17 cellular contexts compared by ENCODE assay signal in the genomic region with DNA sequence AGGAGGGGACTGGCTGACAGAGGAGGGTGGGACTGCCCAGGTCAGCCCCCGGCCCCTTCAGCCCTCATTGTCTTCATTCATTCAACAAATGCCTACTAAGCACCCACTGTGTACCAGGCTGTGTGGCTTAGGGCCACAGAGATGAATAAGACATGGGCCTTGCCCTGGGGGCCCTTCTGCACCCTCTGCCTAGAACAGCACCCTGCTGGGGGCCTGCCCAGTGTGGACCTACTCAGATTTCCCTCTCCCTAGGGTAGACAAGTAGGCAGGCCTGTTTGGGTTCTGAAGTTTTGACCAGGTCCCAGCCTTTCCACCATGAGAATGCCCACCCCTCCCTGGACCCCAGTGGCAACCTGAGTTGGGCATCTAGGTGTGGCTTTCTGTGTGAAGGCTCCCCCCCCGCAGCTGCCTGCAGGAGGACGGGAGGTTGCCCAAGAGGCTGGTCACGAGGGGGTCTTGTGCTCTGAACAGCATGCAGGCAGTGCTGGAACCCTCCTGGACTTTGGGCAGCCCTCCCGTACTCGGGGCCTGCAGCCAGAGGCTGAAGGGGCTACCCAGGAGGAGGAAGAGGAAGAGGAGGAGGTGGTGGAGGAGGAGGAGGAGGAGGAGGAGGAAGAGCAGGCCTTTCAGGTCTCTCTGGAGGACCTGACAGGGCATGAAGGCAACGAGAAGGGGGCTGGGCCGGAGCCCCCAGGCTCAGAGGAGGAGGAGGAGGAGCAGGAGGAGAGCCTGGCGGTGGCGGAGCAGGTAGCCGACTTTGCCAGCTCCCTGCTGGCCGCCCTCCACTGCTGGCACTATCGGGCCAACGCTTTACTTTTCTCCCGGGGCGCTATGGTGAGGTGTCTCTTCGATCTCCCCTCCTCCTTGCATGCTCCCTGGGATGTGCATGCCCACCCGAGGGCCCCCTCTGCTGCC. TPM values are rescaled to one million over a fixed set of nuclear protein-coding genes. Genes with fewer than 3 reads are reported as not detected.
DNase-seq lines count a peak whose midpoint lies in the region; ATAC-seq, FAIRE-seq and TF ChIP-seq lines count a peak whose summit lies in the region.
"Had no signal": no experiment of that assay in that cellular context is flagged by ENCODE, and none has a peak within 500 bp of the region (broad histone marks: within the 10 kb centered on the region; RNA-seq: fewer than 3 reads in every experiment).

No MANE protein-coding gene starts in this region.

- H3K36me3 ChIP-seq in HEK293 (ENCODE audit: control insufficient read depth in 2 of 2, insufficient read depth in 1 of 2, low read length in 2 of 2), result peaks cover 11 to 81% of the 10 kb centered on the region in 2 experiments
- H3K36me3 ChIP-seq in right lobe of liver, result peaks cover 0 to 44% (median 18%) of the 10 kb centered on the region in 4 donors
- peaks cover 76% of the 10 kb centered on the region for H3K36me3 ChIP-seq in suprapubic skin

- POLR2A ChIA-PET in HEK293 (lab: Yijun Ruan, JAX), result no interaction called here

- FAIRE-seq in GM12891 (lab: Jason Lieb, UNC), result no peak
- FAIRE-seq: RCC 7860 had no signal

- ATAC-seq in right lobe of liver (no peak), sciatic nerve (no peak)

- H3K4me1 ChIP-seq in HEK293 (ENCODE audit: control insufficient read depth, insufficient read depth, low read length) (no peaks in the 10 kb centered on the region), right lobe of liver (peaks cover 0 to 9% (median 4%) of the 10 kb centered on the region in 4 donors), suprapubic skin (peaks cover 17% of the 10 kb centered on the region)
- H3K4me1 ChIP-seq: testis had no signal

- no peak overlapping the region for H3K27ac ChIP-seq in HEK293 (ENCODE audit: extremely low read depth, low read depth, low read length)
- H3K27ac ChIP-seq in right lobe of liver, result no peak overlapping the region
- peak overlapping the region; percentile 9 for H3K27ac ChIP-seq in suprapubic skin
- H3K27ac ChIP-seq: SK-N-MC, testis, VCaP had no signal

- H3K9me3 ChIP-seq in HEK293 (ENCODE audit: control insufficient read depth, insufficient read depth, low read depth, low read length) (no peaks in the 10 kb centered on the region), right lobe of liver (no peaks in the 10 kb centered on the region), suprapubic skin (no peaks in the 10 kb centered on the region)
- H3K9me3 ChIP-seq: testis had no signal

- TF ChIP-seq POLR2A in right lobe of liver (IDR thresholded peaks at IDR 0.05) (no peak), suprapubic skin (IDR thresholded peaks at IDR 0.05) (no peak), GM12891 (IDR thresholded peaks at IDR 0.05; ENCODE audit: low read depth, low read length) (no peak)

- TF ChIP-seq EP300 in suprapubic skin (IDR thresholded peaks at IDR 0.05), result no peak

- peak; percentile 30 for DNase-seq in cerebellum (ENCODE audit: low spot score)
- peak in 2 of 3 donors; percentile 10 to 50 for DNase-seq in right lobe of liver
- DNase-seq in suprapubic skin (ENCODE audit: low spot score in 2 of 2), result no peak
- no peak for DNase-seq in sciatic nerve (ENCODE audit: low spot score)
- no peak for DNase-seq in DMS114 treated with DMSO at 0.1 percent for 48 hours (lab: John Stamatoyannopoulos, UW; ENCODE audit: unreplicated experiment)
- no peak for DNase-seq in GM12891 (ENCODE audit: insufficient read length, low spot score)
- no peak for DNase-seq in ureter (ENCODE audit: low spot score)
- DNase-seq: activated gamma-delta T cell; foreskin melanocyte; HCEC 1CT; stimulated activated CD4-positive, alpha-beta T cell treated with anti-CD3 and anti-CD28 coated beads, Interleukin-12 subunit alpha, Interleukin-12 subunit beta, amount 100 ng/mL, for 4 hours; T-helper 2 cell; testis had no signal

- H3K4me3 ChIP-seq in HEK293 (ENCODE audit: low read depth, low read length) (no peak overlapping the region), right lobe of liver (no peak overlapping the region), suprapubic skin (no peak overlapping the region)
- H3K4me3 ChIP-seq: SK-N-MC, testis had no signal

- WGBS in right lobe of liver (ENCODE audit: insufficient coverage, low coverage, low lambda C conversion rate, missing lambda C conversion rate), result 61% methylated on average over 3 of the region's 18 CpGs
- whole genome bisulfite sequencing in suprapubic skin, result 42% methylated on average over 17 of the region's 18 CpGs

- CTCF ChIA-PET in HEK293 (lab: Yijun Ruan, JAX), result interaction anchor here (0.7 to 1.0 kb wide), 3 partner anchors 22 to 33 kb away, joined by 3 read pairs; no protein-coding TSS in a partner anchor

- intact Hi-C loops in right lobe of liver (cut with DNase I), result no loop called here
- intact Hi-C loops in sciatic nerve (cut with DNase I), result no loop called here

- H3K27me3 ChIP-seq in right lobe of liver (no peaks in the 10 kb centered on the region), suprapubic skin (no peaks in the 10 kb centered on the region)
- H3K27me3 ChIP-seq: testis had no signal

- TF ChIP-seq CTCF in HEK293 (tag by site-specific recombination; IDR thresholded peaks at IDR 0.05) (no peak), right lobe of liver (IDR thresholded peaks at IDR 0.05) (no peak), suprapubic skin (IDR thresholded peaks at IDR 0.05) (no peak)

TF ChIP-seq in HEK293, 187 proteins besides CTCF, POLR2A, EP300 and RAD21 (continues in another document):
- TF ChIP-seq ZNF777 (tag by site-specific recombination; IDR thresholded peaks at IDR 0.05; ENCODE audit: borderline replicate concordance), result no peak
- TF ChIP-seq KLF16 (tag by site-specific recombination; IDR thresholded peaks at IDR 0.05), result no peak
- TF ChIP-seq KLF9 (tag by site-specific recombination; IDR thresholded peaks at IDR 0.05; ENCODE audit: low read depth), result no peak
- TF ChIP-seq, protein P1, sequence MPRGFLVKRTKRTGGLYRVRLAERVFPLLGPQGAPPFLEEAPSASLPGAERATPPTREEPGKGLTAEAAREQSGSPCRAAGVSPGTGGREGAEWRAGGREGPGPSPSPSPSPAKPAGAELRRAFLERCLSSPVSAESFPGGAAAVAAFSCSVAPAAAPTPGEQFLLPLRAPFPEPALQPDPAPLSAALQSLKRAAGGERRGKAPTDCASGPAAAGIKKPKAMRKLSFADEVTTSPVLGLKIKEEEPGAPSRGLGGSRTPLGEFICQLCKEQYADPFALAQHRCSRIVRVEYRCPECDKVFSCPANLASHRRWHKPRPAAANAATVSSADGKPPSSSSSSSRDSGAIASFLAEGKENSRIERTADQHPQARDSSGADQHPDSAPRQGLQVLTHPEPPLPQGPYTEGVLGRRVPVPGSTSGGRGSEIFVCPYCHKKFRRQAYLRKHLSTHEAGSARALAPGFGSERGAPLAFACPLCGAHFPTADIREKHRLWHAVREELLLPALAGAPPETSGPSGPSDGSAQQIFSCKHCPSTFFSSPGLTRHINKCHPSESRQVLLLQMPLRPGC (tag by site-specific recombination; IDR thresholded peaks at IDR 0.05), result no peak
- TF ChIP-seq, protein P2, sequence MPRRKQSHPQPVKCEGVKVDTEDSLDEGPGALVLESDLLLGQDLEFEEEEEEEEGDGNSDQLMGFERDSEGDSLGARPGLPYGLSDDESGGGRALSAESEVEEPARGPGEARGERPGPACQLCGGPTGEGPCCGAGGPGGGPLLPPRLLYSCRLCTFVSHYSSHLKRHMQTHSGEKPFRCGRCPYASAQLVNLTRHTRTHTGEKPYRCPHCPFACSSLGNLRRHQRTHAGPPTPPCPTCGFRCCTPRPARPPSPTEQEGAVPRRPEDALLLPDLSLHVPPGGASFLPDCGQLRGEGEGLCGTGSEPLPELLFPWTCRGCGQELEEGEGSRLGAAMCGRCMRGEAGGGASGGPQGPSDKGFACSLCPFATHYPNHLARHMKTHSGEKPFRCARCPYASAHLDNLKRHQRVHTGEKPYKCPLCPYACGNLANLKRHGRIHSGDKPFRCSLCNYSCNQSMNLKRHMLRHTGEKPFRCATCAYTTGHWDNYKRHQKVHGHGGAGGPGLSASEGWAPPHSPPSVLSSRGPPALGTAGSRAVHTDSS (tag by site-specific recombination; IDR thresholded peaks at IDR 0.05), result peak; percentile 65
- TF ChIP-seq YY1 (tag by site-specific recombination; IDR thresholded peaks at IDR 0.05), result no peak

TF ChIP-seq in GM12891, 5 proteins besides CTCF, POLR2A, EP300 and RAD21:
- TF ChIP-seq TAF1 (IDR thresholded peaks at IDR 0.05; ENCODE audit: low read depth, low read length), result no peak
- TF ChIP-seq PAX5 (IDR thresholded peaks at IDR 0.05; ENCODE audit: insufficient read depth, low read length, severe bottlenecking), result no peak
- TF ChIP-seq POU2F2 (IDR thresholded peaks at IDR 0.05; ENCODE audit: low read depth, low read length), result no peak
- no peak for TF ChIP-seq SPI1 (IDR thresholded peaks at IDR 0.05; ENCODE audit: low read depth, low read length)
- no peak for TF ChIP-seq POLR2AphosphoS5 (IDR thresholded peaks at IDR 0.05; ENCODE audit: low read depth, low read length)

RNA-seq across cellular contexts. Expression of a gene that starts 33.4 kb away (rescaled TPM):
- total RNA-seq in cerebellum (5.9 TPM), right lobe of liver (10 to 100 TPM; 25.4 to 49.1 (median 28.0) TPM), suprapubic skin (100 to 1,000 TPM in 1 of 4 donors, 10 to 100 TPM in 3; 60.4 to 140 (median 96.5) TPM), sciatic nerve (101 TPM), ureter (111 TPM)
- 0.37 TPM for polyA plus RNA-seq in GM12891 (2012; ENCODE audit: low read depth, missing spikeins)

Comparison
In these comparisons a context has a peak if more than half of its experiments do, and no peak if none do; other contexts are left out.
1. DNase-seq: peak in cerebellum (single experiment) and right lobe of liver (2 of 3); none in suprapubic skin (0 of 2), sciatic nerve (single experiment), DMS114 treated with DMSO at 0.1 percent for 48 hours (single experiment), GM12891 (single experiment) and ureter (single experiment).